Comparison of ENCODE assay signal across 21 cellular contexts in the genomic region with DNA sequence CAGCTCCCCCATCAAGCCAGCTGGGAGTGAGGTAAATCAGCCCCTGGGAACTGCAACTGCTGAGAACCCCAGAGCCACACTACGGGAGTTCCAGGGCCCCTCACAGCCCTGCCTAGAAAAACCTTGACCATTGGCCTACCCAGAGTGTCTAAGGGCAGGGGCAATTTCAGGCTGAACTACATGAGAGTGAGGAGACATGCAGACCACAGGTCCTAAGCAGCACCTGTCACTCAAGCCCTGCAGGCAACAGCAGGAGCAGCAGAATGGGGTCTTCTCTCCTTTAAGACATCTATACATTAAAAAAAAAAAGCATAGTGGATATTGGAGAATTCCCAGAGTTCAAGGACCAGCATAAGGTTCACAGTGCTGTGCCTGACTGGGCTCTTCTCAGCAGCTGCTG.
"Had no signal": no experiment of that assay in that cellular context is flagged by ENCODE, and none has a peak within 500 bp of the region (broad histone marks: within the 10 kb centered on the region; RNA-seq: fewer than 3 reads in every experiment).

No MANE protein-coding gene starts in this region.

- H3K9me3 ChIP-seq: esophagus muscularis mucosa, gastroesophageal sphincter, prostate gland, stomach, thoracic aorta, transverse colon had no signal

- H3K27me3 ChIP-seq: esophagus muscularis mucosa, gastroesophageal sphincter, neural progenitor cell, stomach, transverse colon had no signal

- H3K36me3 ChIP-seq: neural progenitor cell, prostate gland, transverse colon had no signal

- DNase-seq: central memory CD4-positive, alpha-beta T cell; cortex of kidney; effector memory CD4-positive, alpha-beta T cell; left colon; naive thymus-derived CD4-positive, alpha-beta T cell; nucleus accumbens; stimulated activated CD4-positive, alpha-beta T cell treated with anti-CD3 and anti-CD28 coated beads, Interleukin-2, amount 100 ng/mL, for 24 hours; stimulated activated CD4-positive, alpha-beta T cell treated with anti-CD3 and anti-CD28 coated beads, Interleukin-4, amount 100 ng/mL, for 4 hours; stimulated activated naive CD4-positive, alpha-beta T cell; stomach; substantia nigra; transverse colon had no signal

- H3K4me3 Mint-ChIP-seq: naive thymus-derived CD4-positive, alpha-beta T cell; neural progenitor cell had no signal

- H3K4me2 ChIP-seq: neural progenitor cell had no signal

- H3K27ac ChIP-seq: epithelial cell of prostate, neural progenitor cell, parathyroid adenoma, prostate gland, thoracic aorta had no signal

- H3K27ac Mint-ChIP-seq: neural progenitor cell had no signal

- ATAC-seq: gastroesophageal sphincter; left colon; naive thymus-derived CD4-positive, alpha-beta T cell; sciatic nerve had no signal

- H3K9ac ChIP-seq: neural progenitor cell, parathyroid adenoma had no signal

- H3K9me3 Mint-ChIP-seq: naive thymus-derived CD4-positive, alpha-beta T cell; neural progenitor cell had no signal

- H2AFZ ChIP-seq: neural progenitor cell, parathyroid adenoma had no signal

- H3K4me3 ChIP-seq: esophagus muscularis mucosa, gastroesophageal sphincter, neural progenitor cell, prostate gland, skin epidermis, stomach, thoracic aorta, transverse colon had no signal

- H3K4me1 ChIP-seq: prostate gland had no signal
